Comparison of ENCODE assay signal across 14 cellular contexts in the genomic region with DNA sequence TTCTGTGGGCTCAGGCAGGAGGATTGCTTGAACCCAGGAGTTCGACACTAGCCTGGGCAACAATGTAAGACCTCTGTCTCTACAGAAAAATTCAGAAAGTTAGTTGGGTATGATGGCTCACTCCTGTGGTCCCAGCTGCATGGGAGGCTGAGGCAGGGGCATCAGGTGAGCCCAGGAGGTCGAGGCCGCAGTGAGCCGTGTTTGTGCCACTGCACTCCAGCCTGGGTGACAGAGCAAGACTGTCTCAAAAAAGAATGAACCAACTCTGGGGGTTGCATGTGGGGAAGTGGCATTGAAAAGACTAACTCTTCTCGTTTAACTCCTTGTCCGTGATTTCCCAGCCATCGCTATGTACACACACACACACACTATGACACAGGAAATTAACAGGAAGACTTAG. TPM values are rescaled to one million over a fixed set of nuclear protein-coding genes. Genes with fewer than 3 reads are reported as not detected.
DNase-seq lines count a peak whose midpoint lies in the region; ATAC-seq and TF ChIP-seq lines count a peak whose summit lies in the region.
"Had no signal": no experiment of that assay in that cellular context is flagged by ENCODE, and none has a peak within 500 bp of the region (broad histone marks: within the 10 kb centered on the region; RNA-seq: fewer than 3 reads in every experiment).

No MANE protein-coding gene starts in this region.

- H3K27me3 Mint-ChIP-seq in activated CD8-positive, alpha-beta T cell treated with anti-CD3 and anti-CD28 coated beads for 36 hours: no peaks in the 10 kb centered on the region
- no peaks in the 10 kb centered on the region for H3K27me3 Mint-ChIP-seq in activated CD8-positive, alpha-beta T cell treated with anti-CD3 and anti-CD28 coated beads, Interleukin-2, amount 10 ng/mL, durations not matched to agents 7 days and 5 days (ENCODE audit: low read depth)
- no peaks in the 10 kb centered on the region for H3K27me3 Mint-ChIP-seq in stimulated activated naive CD8-positive, alpha-beta T cell treated with anti-CD3 and anti-CD28 coated beads, Interleukin-15, Interleukin-2, amounts not matched to agents 100 ng/mL and 50 ng/mL, for 24 hours
- no peaks in the 10 kb centered on the region for H3K27me3 Mint-ChIP-seq in osteocyte (ENCODE audit: unreplicated experiment)
- H3K27me3 Mint-ChIP-seq: CD8-positive, alpha-beta memory T cell had no signal

- H3K4me1 Mint-ChIP-seq in activated CD8-positive, alpha-beta T cell treated with anti-CD3 and anti-CD28 coated beads for 36 hours (ENCODE audit: low read depth): peaks cover 11% of the 10 kb centered on the region
- no peaks in the 10 kb centered on the region for H3K4me1 Mint-ChIP-seq in activated CD8-positive, alpha-beta T cell treated with anti-CD3 and anti-CD28 coated beads, Interleukin-2, amount 10 ng/mL, durations not matched to agents 7 days and 5 days (ENCODE audit: low read depth)
- peaks cover 6% of the 10 kb centered on the region for H3K4me1 Mint-ChIP-seq in stimulated activated naive CD8-positive, alpha-beta T cell treated with anti-CD3 and anti-CD28 coated beads, Interleukin-15, Interleukin-2, amounts not matched to agents 100 ng/mL and 50 ng/mL, for 24 hours (ENCODE audit: low read depth)
- no peaks in the 10 kb centered on the region for H3K4me1 Mint-ChIP-seq in osteocyte (ENCODE audit: unreplicated experiment)
- H3K4me1 Mint-ChIP-seq: CD14-positive monocyte had no signal

- no peaks in the 10 kb centered on the region for H3K9me3 Mint-ChIP-seq in activated CD8-positive, alpha-beta T cell treated with anti-CD3 and anti-CD28 coated beads for 36 hours
- no peaks in the 10 kb centered on the region for H3K9me3 Mint-ChIP-seq in activated CD8-positive, alpha-beta T cell treated with anti-CD3 and anti-CD28 coated beads, Interleukin-2, amount 10 ng/mL, durations not matched to agents 7 days and 5 days (ENCODE audit: insufficient read depth)
- H3K9me3 Mint-ChIP-seq in stimulated activated naive CD8-positive, alpha-beta T cell treated with anti-CD3 and anti-CD28 coated beads, Interleukin-15, Interleukin-2, amounts not matched to agents 100 ng/mL and 50 ng/mL, for 24 hours: no peaks in the 10 kb centered on the region
- H3K9me3 Mint-ChIP-seq in osteocyte (ENCODE audit: unreplicated experiment): no peaks in the 10 kb centered on the region
- H3K9me3 Mint-ChIP-seq: CD14-positive monocyte; CD8-positive, alpha-beta memory T cell; H9 had no signal

- no peak for TF ChIP-seq CTCF in activated CD8-positive, alpha-beta T cell treated with anti-CD3 and anti-CD28 coated beads for 36 hours (IDR thresholded peaks at IDR 0.05)
- no peak for TF ChIP-seq CTCF in osteocyte (IDR thresholded peaks at IDR 0.05)
- TF ChIP-seq CTCF in foreskin fibroblast (IDR thresholded peaks at IDR 0.05; ENCODE audit: low read depth, low read length): no peak

- no peak for ATAC-seq in activated CD8-positive, alpha-beta T cell treated with anti-CD3 and anti-CD28 coated beads for 36 hours
- ATAC-seq in activated CD8-positive, alpha-beta T cell treated with anti-CD3 and anti-CD28 coated beads, Interleukin-2, amount 10 ng/mL, durations not matched to agents 7 days and 5 days: no peak
- no peak for ATAC-seq in stimulated activated naive CD8-positive, alpha-beta T cell treated with anti-CD3 and anti-CD28 coated beads, Interleukin-15, Interleukin-2, amounts not matched to agents 100 U/mL and 50 U/mL, for 24 hours

- POLR2A ChIA-PET in activated CD8-positive, alpha-beta T cell treated with anti-CD3 and anti-CD28 coated beads for 36 hours (lab: Charles Lee): no interaction called here
- POLR2A ChIA-PET in activated CD8-positive, alpha-beta T cell treated with anti-CD3 and anti-CD28 coated beads, Interleukin-2, amount 10 ng/mL, durations not matched to agents 7 days and 5 days (lab: Charles Lee): no interaction called here

- no peak overlapping the region for H3K4me3 Mint-ChIP-seq in activated CD8-positive, alpha-beta T cell treated with anti-CD3 and anti-CD28 coated beads for 36 hours
- no peak overlapping the region for H3K4me3 Mint-ChIP-seq in activated CD8-positive, alpha-beta T cell treated with anti-CD3 and anti-CD28 coated beads, Interleukin-2, amount 10 ng/mL, durations not matched to agents 7 days and 5 days
- no peak overlapping the region for H3K4me3 Mint-ChIP-seq in stimulated activated naive CD8-positive, alpha-beta T cell treated with anti-CD3 and anti-CD28 coated beads, Interleukin-15, Interleukin-2, amounts not matched to agents 100 ng/mL and 50 ng/mL, for 24 hours
- H3K4me3 Mint-ChIP-seq in osteocyte (ENCODE audit: unreplicated experiment): no peak overlapping the region
- H3K4me3 Mint-ChIP-seq: CD14-positive monocyte; CD8-positive, alpha-beta memory T cell; H9 had no signal

- no peak overlapping the region for H3K4me3 ChIP-seq in foreskin fibroblast (ENCODE audit: low read depth in 1 of 2, low read length in 2 of 2)

- peaks cover 39% of the 10 kb centered on the region for H3K36me3 Mint-ChIP-seq in activated CD8-positive, alpha-beta T cell treated with anti-CD3 and anti-CD28 coated beads for 36 hours (ENCODE audit: low read depth)
- H3K36me3 Mint-ChIP-seq in activated CD8-positive, alpha-beta T cell treated with anti-CD3 and anti-CD28 coated beads, Interleukin-2, amount 10 ng/mL, durations not matched to agents 7 days and 5 days (ENCODE audit: low read depth): peaks cover 67% of the 10 kb centered on the region
- peaks cover 79% of the 10 kb centered on the region for H3K36me3 Mint-ChIP-seq in stimulated activated naive CD8-positive, alpha-beta T cell treated with anti-CD3 and anti-CD28 coated beads, Interleukin-15, Interleukin-2, amounts not matched to agents 100 ng/mL and 50 ng/mL, for 24 hours (ENCODE audit: low read depth)
- H3K36me3 Mint-ChIP-seq in osteocyte (ENCODE audit: unreplicated experiment): peaks cover 32% of the 10 kb centered on the region

- intact Hi-C loops in activated CD8-positive, alpha-beta T cell treated with anti-CD3 and anti-CD28 coated beads for 36 hours (cut with micrococcal nuclease): no loop called here

- no peak for DNase-seq in activated CD8-positive, alpha-beta T cell treated with anti-CD3 and anti-CD28 coated beads for 36 hours
- DNase-seq in activated CD8-positive, alpha-beta T cell treated with anti-CD3 and anti-CD28 coated beads, Interleukin-2, amount 10 ng/mL, durations not matched to agents 7 days and 5 days: no peak
- DNase-seq in stimulated activated naive CD8-positive, alpha-beta T cell treated with anti-CD3 and anti-CD28 coated beads, Interleukin-15, Interleukin-2, amounts not matched to agents 100 U/mL and 50 U/mL, for 24 hours: no peak
- DNase-seq in osteocyte (ENCODE audit: extremely low spot score, unreplicated experiment) (peak; percentile 57), ecto neural progenitor cell (ENCODE audit: low spot score) (no peak), foreskin fibroblast (no peak)
- DNase-seq: Caco-2; CD8-positive, alpha-beta memory T cell; DMS53; GF-D8; GOT3; H9 had no signal

- peak overlapping the region; percentile 70 for H3K27ac Mint-ChIP-seq in activated CD8-positive, alpha-beta T cell treated with anti-CD3 and anti-CD28 coated beads for 36 hours
- no peak overlapping the region for H3K27ac Mint-ChIP-seq in activated CD8-positive, alpha-beta T cell treated with anti-CD3 and anti-CD28 coated beads, Interleukin-2, amount 10 ng/mL, durations not matched to agents 7 days and 5 days
- H3K27ac Mint-ChIP-seq in stimulated activated naive CD8-positive, alpha-beta T cell treated with anti-CD3 and anti-CD28 coated beads, Interleukin-15, Interleukin-2, amounts not matched to agents 100 ng/mL and 50 ng/mL, for 24 hours: peak overlapping the region; percentile 40
- no peak overlapping the region for H3K27ac Mint-ChIP-seq in osteocyte (ENCODE audit: unreplicated experiment)
- H3K27ac Mint-ChIP-seq: H9 had no signal

- CTCF ChIA-PET in activated CD8-positive, alpha-beta T cell treated with anti-CD3 and anti-CD28 coated beads for 36 hours (lab: Charles Lee): no interaction called here
- CTCF ChIA-PET in activated CD8-positive, alpha-beta T cell treated with anti-CD3 and anti-CD28 coated beads, Interleukin-2, amount 10 ng/mL, durations not matched to agents 7 days and 5 days (lab: Charles Lee): no interaction called here

RNA-seq across cellular contexts. Expression of gene ENOPH1, which starts 26.9 kb away (rescaled TPM):
- total RNA-seq in activated CD8-positive, alpha-beta T cell treated with anti-CD3 and anti-CD28 coated beads for 36 hours: 10 to 100 TPM; 78.9 to 83.5 TPM
- 10 to 100 TPM; 45.0 to 45.3 TPM for total RNA-seq in activated CD8-positive, alpha-beta T cell treated with anti-CD3 and anti-CD28 coated beads, Interleukin-2, amount 10 ng/mL, durations not matched to agents 7 days and 5 days
- total RNA-seq in osteocyte: 36.5 and 36.7 TPM in 2 replicates

RNA-seq across cellular contexts. Expression of gene HNRNPDL, which starts 27.0 kb away (rescaled TPM):
- 100 to 1,000 TPM; 330 to 339 TPM for total RNA-seq in activated CD8-positive, alpha-beta T cell treated with anti-CD3 and anti-CD28 coated beads for 36 hours
- total RNA-seq in activated CD8-positive, alpha-beta T cell treated with anti-CD3 and anti-CD28 coated beads, Interleukin-2, amount 10 ng/mL, durations not matched to agents 7 days and 5 days: 100 to 1,000 TPM; 331 TPM
- 263 and 279 TPM in 2 replicates for total RNA-seq in osteocyte

Comparison
In these comparisons a context has a peak if more than half of its experiments do, and no peak if none do; other contexts are left out.
1. H3K27ac Mint-ChIP-seq: peak in activated CD8-positive, alpha-beta T cell treated with anti-CD3 and anti-CD28 coated beads for 36 hours (single experiment) and stimulated activated naive CD8-positive, alpha-beta T cell treated with anti-CD3 and anti-CD28 coated beads, Interleukin-15, Interleukin-2, amounts not matched to agents 100 ng/mL and 50 ng/mL, for 24 hours (single experiment); none in activated CD8-positive, alpha-beta T cell treated with anti-CD3 and anti-CD28 coated beads, Interleukin-2, amount 10 ng/mL, durations not matched to agents 7 days and 5 days (single experiment) and osteocyte (single experiment).